In genomic region chr2:44429034-44429433, GRCh38 we compare ENCODE assay signal across 1 cellular context.
TF ChIP-seq lines count a peak whose summit lies in the region.

No MANE protein-coding gene starts in this region.

TF ChIP-seq in SK-N-SH treated with all-trans-retinoic acid at 6 μM for 48 hours, 23 proteins besides CTCF, POLR2A, EP300 and RAD21 (continued from another document):
- TF ChIP-seq TSHZ2 (CRISPR knock-in tag; IDR thresholded peaks at IDR 0.05) (no peak), ZFP3 (CRISPR knock-in tag; IDR thresholded peaks at IDR 0.05) (no peak), PPARA (CRISPR knock-in tag; IDR thresholded peaks at IDR 0.05; ENCODE audit: borderline replicate concordance) (no peak), CSRNP3 (CRISPR knock-in tag; IDR thresholded peaks at IDR 0.05) (no peak), RARB (CRISPR knock-in tag; IDR thresholded peaks at IDR 0.05) (no peak)
